ENCODE assay signal across 1 cellular context in the genomic region with DNA sequence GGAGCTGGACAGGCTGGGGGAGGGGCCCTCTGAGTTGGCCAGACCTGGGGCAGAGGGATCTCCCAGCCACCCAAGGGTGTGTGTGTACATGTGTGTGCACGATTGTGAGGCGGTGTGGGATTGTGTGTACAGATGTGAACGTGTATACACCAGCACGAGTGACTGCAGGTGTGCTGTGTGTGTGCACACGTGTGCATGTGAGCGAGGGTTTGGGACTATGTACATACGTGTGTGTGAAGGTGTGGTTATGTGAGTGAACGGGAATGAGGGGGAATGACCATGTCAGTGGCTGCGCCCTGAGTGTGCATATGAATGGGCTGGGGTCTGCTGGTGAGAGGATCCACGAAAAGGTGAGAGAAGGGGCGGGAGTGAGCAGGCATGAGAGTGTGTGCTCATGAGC.
TF ChIP-seq lines count a peak whose summit lies in the region.

No MANE protein-coding gene starts in this region.

TF ChIP-seq in HEK293, 187 proteins besides CTCF, POLR2A, EP300 and RAD21 (continued from another document):
- TF ChIP-seq, protein P1, sequence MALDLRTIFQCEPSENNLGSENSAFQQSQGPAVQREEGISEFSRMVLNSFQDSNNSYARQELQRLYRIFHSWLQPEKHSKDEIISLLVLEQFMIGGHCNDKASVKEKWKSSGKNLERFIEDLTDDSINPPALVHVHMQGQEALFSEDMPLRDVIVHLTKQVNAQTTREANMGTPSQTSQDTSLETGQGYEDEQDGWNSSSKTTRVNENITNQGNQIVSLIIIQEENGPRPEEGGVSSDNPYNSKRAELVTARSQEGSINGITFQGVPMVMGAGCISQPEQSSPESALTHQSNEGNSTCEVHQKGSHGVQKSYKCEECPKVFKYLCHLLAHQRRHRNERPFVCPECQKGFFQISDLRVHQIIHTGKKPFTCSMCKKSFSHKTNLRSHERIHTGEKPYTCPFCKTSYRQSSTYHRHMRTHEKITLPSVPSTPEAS (tag by site-specific recombination; IDR thresholded peaks at IDR 0.05), result peak; percentile 61; the same call in 1 of the 2 replicates
